In the genomic region with DNA sequence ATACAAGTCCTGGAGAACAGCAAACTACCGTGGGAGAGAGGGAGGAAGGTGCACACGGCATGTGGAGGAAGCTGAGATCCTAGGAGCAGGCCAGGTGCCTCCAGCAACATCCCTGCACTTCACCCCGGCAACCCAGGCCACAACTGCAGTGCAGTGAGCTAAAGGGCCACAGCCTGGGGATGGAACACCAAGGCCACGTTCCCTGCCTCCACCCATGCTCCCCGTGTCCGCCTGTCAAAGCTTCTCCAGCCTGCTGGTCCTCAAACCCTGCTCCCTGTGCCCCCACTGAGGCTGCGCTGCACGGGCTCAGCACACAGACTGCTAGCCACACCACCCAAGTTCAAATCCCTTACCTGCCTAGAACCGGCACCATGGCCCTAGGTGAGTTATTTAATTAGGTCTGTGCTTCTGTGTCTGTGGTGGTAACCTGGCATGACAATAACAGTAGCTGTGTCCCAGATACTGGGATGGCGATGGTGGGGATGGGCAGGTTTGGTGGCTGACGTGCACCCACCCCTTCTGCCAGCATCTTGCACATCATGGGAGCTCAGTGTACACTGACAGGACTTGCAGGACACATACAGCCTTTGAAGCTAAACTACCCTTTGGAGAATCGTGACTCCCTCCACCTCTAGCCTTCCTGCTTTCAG, we compare ENCODE assay signal across 1 cellular context.
TF ChIP-seq lines count a peak whose summit lies in the region.

No MANE protein-coding gene starts in this region.

TF ChIP-seq in HepG2, 621 proteins besides CTCF, POLR2A, EP300 and RAD21:
- peak; percentile 46 for TF ChIP-seq RBM22 (optimal IDR thresholded peaks at IDR 0.05; ENCODE audit: low read length)
- TF ChIP-seq TARDBP (CRISPR knock-in tag; IDR thresholded peaks at IDR 0.05), result no peak
- TF ChIP-seq ZNF720 (CRISPR knock-in tag; IDR thresholded peaks at IDR 0.05), result no peak
- no peak for TF ChIP-seq ZNF17 (CRISPR knock-in tag; IDR thresholded peaks at IDR 0.05)
- no peak for TF ChIP-seq ZNF510 (CRISPR knock-in tag; IDR thresholded peaks at IDR 0.05; ENCODE audit: low read depth)
